ENCODE assay signal across 30 cellular contexts in genomic region chr21:28439852-28440251, GRCh38.
DNase-seq lines count a peak whose midpoint lies in the region; ATAC-seq and TF ChIP-seq lines count a peak whose summit lies in the region.
"Had no signal": no experiment of that assay in that cellular context is flagged by ENCODE, and none has a peak within 500 bp of the region (broad histone marks: within the 10 kb centered on the region; RNA-seq: fewer than 3 reads in every experiment).

No MANE protein-coding gene starts in this region.

- no peaks in the 10 kb centered on the region for H3K9me3 Mint-ChIP-seq in nephron
- H3K9me3 Mint-ChIP-seq: activated CD4-positive, alpha-beta memory T cell treated with anti-CD3 and anti-CD28 coated beads for 36 hours; activated naive CD4-positive, alpha-beta T cell treated with anti-CD3 and anti-CD28 coated beads, Interleukin-2, amount 50 U/mL, for 72 hours; CD8-positive, alpha-beta T cell; effector memory CD8-positive, alpha-beta T cell; naive thymus-derived CD8-positive, alpha-beta T cell had no signal

- ATAC-seq in HG03521 (IDR thresholded peaks at IDR 0.05; ENCODE audit: unreplicated experiment) (no peak), HG02759 (IDR thresholded peaks at IDR 0.05; ENCODE audit: unreplicated experiment) (no peak)
- ATAC-seq: activated naive CD4-positive, alpha-beta T cell treated with anti-CD3 and anti-CD28 coated beads, Interleukin-2, amount 50 U/mL, for 72 hours; activated T-helper 17 cell treated with anti-CD3 and anti-CD28 coated beads, Interleukin-2, amount 50 U/mL, for 72 hours; CD8-positive, alpha-beta T cell; effector memory CD8-positive, alpha-beta T cell; K562; naive thymus-derived CD8-positive, alpha-beta T cell; Panc1 had no signal

- no peaks in the 10 kb centered on the region for H3K4me1 ChIP-seq in left ventricle myocardium inferior

- H3K27me3 ChIP-seq in left ventricle myocardium inferior (ENCODE audit: low read depth): no peaks in the 10 kb centered on the region
- H3K27me3 ChIP-seq: MG63 had no signal

- peak; percentile 58 for DNase-seq in LHCN-M2 (ENCODE audit: low read depth)
- peak; percentile 96 for DNase-seq in fibroblast of mammary gland (ENCODE audit: low read depth)
- no peak for DNase-seq in retina
- DNase-seq in left ventricle myocardium inferior: no peak
- DNase-seq: activated CD4-positive, alpha-beta memory T cell treated with anti-CD3 and anti-CD28 coated beads for 36 hours; anterior cingulate cortex; CD8-positive, alpha-beta T cell; DMS 273 treated with DMSO at 0.1 percent for 48 hours; effector memory CD8-positive, alpha-beta T cell; erythroblast; MG63; midbrain; naive thymus-derived CD8-positive, alpha-beta T cell; NCI-H1105 treated with DMSO at 0.1 percent for 48 hours; NCI-H1930; NCI-H526 treated with DMSO at 0.1 percent for 48 hours; occipital lobe; SHP77 treated with DMSO at 0.1 percent for 48 hours; small intestine; stimulated activated CD4-positive, alpha-beta T cell treated with anti-CD3 and anti-CD28 coated beads, Interleukin-1b, Interleukin-23, amount 100 ng/mL, for 48 hours; trophoblast cell had no signal

- H3K4me1 Mint-ChIP-seq in nephron: peaks cover 46% of the 10 kb centered on the region
- H3K4me1 Mint-ChIP-seq: activated T-helper 17 cell treated with anti-CD3 and anti-CD28 coated beads, Interleukin-2, amount 50 U/mL, for 72 hours; naive thymus-derived CD8-positive, alpha-beta T cell had no signal

- H3K4me3 ChIP-seq in fibroblast of mammary gland (ENCODE audit: control insufficient read depth, low read depth, low read length) (no peak overlapping the region), left ventricle myocardium inferior (no peak overlapping the region)
- H3K4me3 ChIP-seq: cardiac muscle cell, coronary artery, K562, MG63 had no signal

- no peaks in the 10 kb centered on the region for H3K27me3 Mint-ChIP-seq in nephron (ENCODE audit: low read depth)
- H3K27me3 Mint-ChIP-seq: activated CD4-positive, alpha-beta memory T cell treated with anti-CD3 and anti-CD28 coated beads for 36 hours; activated T-helper 17 cell treated with anti-CD3 and anti-CD28 coated beads, Interleukin-2, amount 50 U/mL, for 72 hours; effector memory CD8-positive, alpha-beta T cell had no signal

- H3K27ac ChIP-seq in left ventricle myocardium inferior (replicated peaks): no peak overlapping the region
- H3K27ac ChIP-seq: cardiac muscle cell, coronary artery had no signal

- H3K36me3 ChIP-seq in left ventricle myocardium inferior: no peaks in the 10 kb centered on the region
- H3K36me3 ChIP-seq: cardiac muscle cell, MG63 had no signal

- TF ChIP-seq CTCF in fibroblast of mammary gland (conservative IDR thresholded peaks at IDR 0.05; ENCODE audit: control insufficient read depth, insufficient read depth, low read depth, low read length) (no peak), nephron (IDR thresholded peaks at IDR 0.05; ENCODE audit: unreplicated experiment in 3 of 3) (no peak), left ventricle myocardium inferior (IDR thresholded peaks at IDR 0.05; ENCODE audit: borderline replicate concordance) (no peak)

- H3K27ac Mint-ChIP-seq in nephron: peak overlapping the region; percentile 68 to 85 (median 69)
- H3K27ac Mint-ChIP-seq: activated CD4-positive, alpha-beta memory T cell treated with anti-CD3 and anti-CD28 coated beads for 36 hours; activated naive CD4-positive, alpha-beta T cell treated with anti-CD3 and anti-CD28 coated beads, Interleukin-2, amount 50 U/mL, for 72 hours; activated T-helper 17 cell treated with anti-CD3 and anti-CD28 coated beads, Interleukin-2, amount 50 U/mL, for 72 hours; CD8-positive, alpha-beta T cell; effector memory CD8-positive, alpha-beta T cell; naive thymus-derived CD8-positive, alpha-beta T cell had no signal

- H3K4me3 Mint-ChIP-seq in nephron: no peak overlapping the region
- H3K4me3 Mint-ChIP-seq: activated CD4-positive, alpha-beta memory T cell treated with anti-CD3 and anti-CD28 coated beads for 36 hours; activated T-helper 17 cell treated with anti-CD3 and anti-CD28 coated beads, Interleukin-2, amount 50 U/mL, for 72 hours; CD8-positive, alpha-beta T cell; effector memory CD8-positive, alpha-beta T cell; naive thymus-derived CD8-positive, alpha-beta T cell had no signal

- intact Hi-C loops in left ventricle myocardium inferior (cut with micrococcal nuclease): no loop called here

- no peaks in the 10 kb centered on the region for H3K36me3 Mint-ChIP-seq in nephron (ENCODE audit: low read depth)
- H3K36me3 Mint-ChIP-seq: activated CD4-positive, alpha-beta memory T cell treated with anti-CD3 and anti-CD28 coated beads for 36 hours; activated naive CD4-positive, alpha-beta T cell treated with anti-CD3 and anti-CD28 coated beads, Interleukin-2, amount 50 U/mL, for 72 hours; CD8-positive, alpha-beta T cell; naive thymus-derived CD8-positive, alpha-beta T cell had no signal

- no peaks in the 10 kb centered on the region for H3K9me3 ChIP-seq in left ventricle myocardium inferior (replicated peaks)
- H3K9me3 ChIP-seq: MG63 had no signal

Comparison
In these comparisons a context has a peak if more than half of its experiments do, and no peak if none do; other contexts are left out.
1. DNase-seq: peak in LHCN-M2 (single experiment) and fibroblast of mammary gland (single experiment); none in retina (single experiment) and left ventricle myocardium inferior (single experiment).